ENCODE assay signal across 1 cellular context in genomic region chr12:95003213-95003920, GRCh38.
TF ChIP-seq lines count a peak whose summit lies in the region.

Gene NDUFA12 (minus strand): TSS chr12:95003697. CDS start chr12:95003680, 17 bp downstream.

TF ChIP-seq in GM12878, 131 proteins besides CTCF, POLR2A, EP300 and RAD21 (continued from another document):
- TF ChIP-seq, protein P1, sequence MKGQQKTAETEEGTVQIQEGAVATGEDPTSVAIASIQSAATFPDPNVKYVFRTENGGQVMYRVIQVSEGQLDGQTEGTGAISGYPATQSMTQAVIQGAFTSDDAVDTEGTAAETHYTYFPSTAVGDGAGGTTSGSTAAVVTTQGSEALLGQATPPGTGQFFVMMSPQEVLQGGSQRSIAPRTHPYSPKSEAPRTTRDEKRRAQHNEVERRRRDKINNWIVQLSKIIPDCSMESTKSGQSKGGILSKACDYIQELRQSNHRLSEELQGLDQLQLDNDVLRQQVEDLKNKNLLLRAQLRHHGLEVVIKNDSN (IDR thresholded peaks at IDR 0.05; ENCODE audit: borderline replicate concordance, extremely low read length, insufficient read depth, low read depth, low read length), result no peak
